6 cellular contexts compared by ENCODE assay signal in genomic region chr12:50084409-50084774, GRCh38. TPM values are rescaled to one million over a fixed set of nuclear protein-coding genes. Genes with fewer than 3 reads are reported as not detected.
A peak's percentile ranks its signal among the peaks of the same experiment; 100 is the strongest.
DNase-seq lines count a peak whose midpoint lies in the region; ATAC-seq and TF ChIP-seq lines count a peak whose summit lies in the region.
"Not testable (repeated sequence)": the region's sequence is repeated elsewhere in the genome, so short reads cannot be mapped to it uniquely, and the experiment has no call there.

No MANE protein-coding gene starts in this region.

- H4K20me1 ChIP-seq in DOHH2 (ENCODE audit: control insufficient read depth, insufficient read depth, low read depth, low read length), result not testable (repeated sequence)

- not testable (repeated sequence) for H3K36me3 Mint-ChIP-seq in naive thymus-derived CD4-positive, alpha-beta T cell

- H3K9me3 ChIP-seq in DOHH2 (ENCODE audit: control insufficient read depth, insufficient read depth, low read length); RWPE2 (ENCODE audit: severe bottlenecking); naive thymus-derived CD4-positive, alpha-beta T cell (ENCODE audit: control insufficient read depth in 2 of 3, low read length in 3 of 3); suprapubic skin: not testable (repeated sequence)

- peak overlapping the region; percentile 88 for H3K4me3 ChIP-seq in DOHH2 (ENCODE audit: low read length)
- peak overlapping the region; percentile 44 for H3K4me3 ChIP-seq in RWPE2 (ENCODE audit: severe bottlenecking)
- peak overlapping the region; percentile 88 for H3K4me3 ChIP-seq in astrocyte of the spinal cord (ENCODE audit: low read depth, low read length)
- peak overlapping the region; percentile 82 for H3K4me3 ChIP-seq in naive thymus-derived CD4-positive, alpha-beta T cell (ENCODE audit: low read length)
- H3K4me3 ChIP-seq in suprapubic skin, result peak overlapping the region; percentile 82

- peaks cover 38% of the 10 kb centered on the region for H3K36me3 ChIP-seq in DOHH2 (ENCODE audit: control insufficient read depth, low read length)
- H3K36me3 ChIP-seq in RWPE2 (ENCODE audit: low read depth), result peaks cover 28% of the 10 kb centered on the region
- peaks cover 7 to 32% (median 8%) of the 10 kb centered on the region in 3 experiments for H3K36me3 ChIP-seq in naive thymus-derived CD4-positive, alpha-beta T cell (ENCODE audit: control insufficient read depth in 2 of 3, insufficient read depth in 3 of 3, low read length in 3 of 3)
- H3K36me3 ChIP-seq in suprapubic skin, result peaks cover 18% of the 10 kb centered on the region

- not testable (repeated sequence) for H3K9me2 ChIP-seq in DOHH2 (replicated peaks; ENCODE audit: control insufficient read depth, low read length)

- H3K27me3 Mint-ChIP-seq in naive thymus-derived CD4-positive, alpha-beta T cell, result not testable (repeated sequence)

- peak overlapping the region; percentile 97 for H3K4me2 ChIP-seq in DOHH2 (ENCODE audit: low read length)

- DNase-seq in RWPE2 (ENCODE audit: low spot score); astrocyte of the spinal cord (ENCODE audit: low read depth, low spot score); foreskin keratinocyte; naive thymus-derived CD4-positive, alpha-beta T cell; suprapubic skin (ENCODE audit: low spot score in 2 of 2): not testable (repeated sequence)

- H3K27ac Mint-ChIP-seq in naive thymus-derived CD4-positive, alpha-beta T cell, result peak overlapping the region; percentile 93 to 99 (median 95)

- TF ChIP-seq CTCF in DOHH2 (IDR thresholded peaks at IDR 0.05; ENCODE audit: low read depth, low read length, poor library complexity, severe bottlenecking); RWPE2 (IDR thresholded peaks at IDR 0.05; ENCODE audit: poor library complexity, severe bottlenecking); astrocyte of the spinal cord (IDR thresholded peaks at IDR 0.05; ENCODE audit: low read depth, low read length); foreskin keratinocyte (conservative IDR thresholded peaks at IDR 0.05); suprapubic skin (IDR thresholded peaks at IDR 0.05): not testable (repeated sequence)

- H3K27me3 ChIP-seq in DOHH2 (ENCODE audit: control insufficient read depth, low read length), result peaks cover 10% of the 10 kb centered on the region; the same call in 1 of the 2 replicates
- H3K27me3 ChIP-seq in RWPE2 (ENCODE audit: insufficient read depth, poor library complexity, severe bottlenecking); foreskin keratinocyte; naive thymus-derived CD4-positive, alpha-beta T cell (ENCODE audit: control insufficient read depth in 2 of 2, insufficient read depth in 2 of 2, low read length in 2 of 2); suprapubic skin: not testable (repeated sequence)

- intact Hi-C loops in naive thymus-derived CD4-positive, alpha-beta T cell (cut with micrococcal nuclease), result loop anchor here (2.0 to 10.0 kb wide), 3 partner anchors 316 to 1970 kb away; partner anchors contain the start of genes LARP4 (in 2 of the 2), NR4A1 (in 1 of the 2) and PRPF40B (in 1 of the 2)

- H3K4me1 ChIP-seq in DOHH2 (ENCODE audit: control insufficient read depth, low read length) (peaks cover 23% of the 10 kb centered on the region), RWPE2 (ENCODE audit: insufficient read depth, poor library complexity, severe bottlenecking) (peaks cover 34% of the 10 kb centered on the region), foreskin keratinocyte (peaks cover 27% of the 10 kb centered on the region), suprapubic skin (peaks cover 25% of the 10 kb centered on the region)
- not testable (repeated sequence) for H3K4me1 ChIP-seq in naive thymus-derived CD4-positive, alpha-beta T cell (ENCODE audit: control insufficient read depth in 2 of 2, insufficient read depth in 2 of 2, low read length in 2 of 2)

- POLR2A ChIA-PET in naive thymus-derived CD4-positive, alpha-beta T cell (lab: Charles Lee), result interaction anchor here (0.6 to 5.2 kb wide), 13 partner anchors 9 to 379 kb away, joined by 3 to 53 read pairs (median 4); partner anchors contain the start of genes BCDIN3D, CERS5, COX14 and GPD1

- H3K4me1 Mint-ChIP-seq in naive thymus-derived CD4-positive, alpha-beta T cell, result peaks cover 6 to 46% (median 40%) of the 10 kb centered on the region in 7 donors

- in situ Hi-C loops in astrocyte of the spinal cord (cut with HindIII; ENCODE audit: low sequenced_read_pairs), result not testable (repeated sequence)

- H3F3A ChIP-seq in DOHH2 (ENCODE audit: control insufficient read depth, insufficient read depth), result peaks cover 16% of the 10 kb centered on the region

- peak overlapping the region; percentile 87 to 98 (median 93) for H3K4me3 Mint-ChIP-seq in naive thymus-derived CD4-positive, alpha-beta T cell

- not testable (repeated sequence) for TF ChIP-seq EP300 in suprapubic skin (IDR thresholded peaks at IDR 0.05)

- TF ChIP-seq POLR2A in suprapubic skin (IDR thresholded peaks at IDR 0.05), result not testable (repeated sequence)

- ATAC-seq in RWPE2 (ENCODE audit: low read depth); foreskin keratinocyte; naive thymus-derived CD4-positive, alpha-beta T cell: not testable (repeated sequence)

- not testable (repeated sequence) for H3K9me3 Mint-ChIP-seq in naive thymus-derived CD4-positive, alpha-beta T cell

- peaks cover 22% of the 10 kb centered on the region for H3K79me2 ChIP-seq in DOHH2 (ENCODE audit: control insufficient read depth, low read length)

- H3K27ac ChIP-seq in DOHH2 (ENCODE audit: low read depth, low read length) (peak overlapping the region; percentile 58), RWPE2 (ENCODE audit: poor library complexity, severe bottlenecking) (peak overlapping the region; percentile 94), foreskin keratinocyte (peak overlapping the region; percentile 20), suprapubic skin (peak overlapping the region; percentile 97)
- peak overlapping the region; percentile 98 for H3K27ac ChIP-seq in naive thymus-derived CD4-positive, alpha-beta T cell (ENCODE audit: low read depth, low read length)

- 41% methylated on average over 7 of the region's 7 CpGs for WGBS in suprapubic skin

- CTCF ChIA-PET in naive thymus-derived CD4-positive, alpha-beta T cell (lab: Charles Lee), result interaction anchor here (0.6 to 2.9 kb wide), 13 partner anchors 14 to 954 kb away, joined by 3 to 29 read pairs (median 4); partner anchors contain the start of gene COX14

RNA-seq across cellular contexts. Expression of gene SMARCD1, which starts 0.8 kb away (rescaled TPM):
- total RNA-seq in foreskin keratinocyte (99.8 and 102 TPM in 2 replicates), suprapubic skin (10 to 100 TPM; 62.8 to 86.5 (median 69.7) TPM)
- polyA plus RNA-seq in foreskin keratinocyte, result 53.4 and 59.7 TPM in 2 replicates
- total RNA-seq in naive thymus-derived CD4-positive, alpha-beta T cell, result 10 to 100 TPM; 65.1 to 88.5 (median 67.5) TPM
- polyA plus RNA-seq in naive thymus-derived CD4-positive, alpha-beta T cell, result 10 to 100 TPM in 1 of 2 donors, 1 to 10 TPM in 1; 9.5 to 16.6 TPM

RNA-seq across cellular contexts. Expression of gene GPD1, which starts 19.4 kb away (rescaled TPM):
- total RNA-seq in foreskin keratinocyte (0.11 and 0.14 TPM in 2 replicates), suprapubic skin (10 to 100 TPM; 49.5 to 74.5 (median 61.8) TPM)
- polyA plus RNA-seq in foreskin keratinocyte, result 0.09 and 0.17 TPM in 2 replicates
- total RNA-seq in naive thymus-derived CD4-positive, alpha-beta T cell, result 1 to 10 TPM in 2 of 5 experiments, under 1 TPM in 3; 0.50 to 1.5 (median 0.60) TPM
- polyA plus RNA-seq in naive thymus-derived CD4-positive, alpha-beta T cell, result not detected

RNA-seq across cellular contexts. Expression of gene ASIC1, which starts 27.0 kb away (rescaled TPM):
- 3.3 and 4.3 TPM in 2 replicates for total RNA-seq in foreskin keratinocyte
- polyA plus RNA-seq in foreskin keratinocyte, result 4.3 and 5.6 TPM in 2 replicates
- total RNA-seq in naive thymus-derived CD4-positive, alpha-beta T cell, result 10 to 100 TPM in 1 of 5 experiments, 1 to 10 TPM in 3, under 1 TPM in 1; 0.34 to 10.1 (median 2.0) TPM
- under 1 TPM; 0.14 to 0.51 TPM for polyA plus RNA-seq in naive thymus-derived CD4-positive, alpha-beta T cell
- 1 to 10 TPM in 3 of 4 donors, under 1 TPM in 1; 0.59 to 2.2 (median 1.5) TPM for total RNA-seq in suprapubic skin

RNA-seq across cellular contexts. Expression of gene COX14, which starts 27.6 kb away (rescaled TPM):
- total RNA-seq in foreskin keratinocyte (42.7 and 44.0 TPM in 2 replicates), suprapubic skin (10 to 100 TPM; 29.4 to 45.5 (median 34.6) TPM)
- polyA plus RNA-seq in foreskin keratinocyte, result 60.8 and 61.5 TPM in 2 replicates
- total RNA-seq in naive thymus-derived CD4-positive, alpha-beta T cell, result 10 to 100 TPM; 37.2 to 49.4 (median 46.9) TPM
- polyA plus RNA-seq in naive thymus-derived CD4-positive, alpha-beta T cell, result 100 to 1,000 TPM; 202 to 244 TPM

RNA-seq across cellular contexts. Expression of gene RACGAP1, which starts 59.1 kb away (rescaled TPM):
- total RNA-seq in foreskin keratinocyte (80.6 and 101 TPM in 2 replicates), suprapubic skin (10 to 100 TPM; 13.8 to 20.4 (median 16.2) TPM)
- polyA plus RNA-seq in foreskin keratinocyte, result 34.3 and 48.4 TPM in 2 replicates
- total RNA-seq in naive thymus-derived CD4-positive, alpha-beta T cell, result 100 to 1,000 TPM in 1 of 5 experiments, 10 to 100 TPM in 1, 1 to 10 TPM in 3; 4.2 to 111 (median 8.0) TPM
- polyA plus RNA-seq in naive thymus-derived CD4-positive, alpha-beta T cell, result 10 to 100 TPM in 1 of 2 donors, 1 to 10 TPM in 1; 8.6 to 11.1 TPM

Comparison
In these comparisons a context has a peak if more than half of its experiments do, and no peak if none do; other contexts are left out.
1. H3K27ac ChIP-seq: peak in every context shown above with its lines; median percentile 98 in naive thymus-derived CD4-positive, alpha-beta T cell; 97 in suprapubic skin; 94 in RWPE2; 58 in DOHH2; 20 in foreskin keratinocyte.
2. RNA of gene GPD1, which starts 19.4 kb away (total RNA-seq): 49.5 to 74.5 TPM in suprapubic skin; 0.50 to 1.5 TPM in naive thymus-derived CD4-positive, alpha-beta T cell and 0.11 to 0.14 TPM in foreskin keratinocyte; every median in the first group is over 10 times any median in the second.
3. Peak in every context shown above with its lines, with median percentiles within 50 percentile points of each other: H3K4me3 ChIP-seq.